7 cellular contexts compared by ENCODE assay signal in genomic region chr11:126391970-126392637, GRCh38. TPM values are rescaled to one million over a fixed set of nuclear protein-coding genes. Genes with fewer than 3 reads are reported as not detected.
DNase-seq lines count a peak whose midpoint lies in the region; ATAC-seq and TF ChIP-seq lines count a peak whose summit lies in the region.

No MANE protein-coding gene starts in this region.

- no peaks in the 10 kb centered on the region for H4K20me1 ChIP-seq in mammary epithelial cell (ENCODE audit: insufficient read depth, low read length)

- no peak overlapping the region for H3K4me3 Mint-ChIP-seq in naive thymus-derived CD4-positive, alpha-beta T cell
- no peak overlapping the region for H3K4me3 Mint-ChIP-seq in T-helper 2 cell treated with Interferon-gamma antibody and Interleukin-4, amounts not matched to agents 5 μg/mL and 100 μg/mL, for 36 hours

- BruUV-seq in mammary epithelial cell (replicated peaks; lab: Mats Ljungman, UMichigan), result no TSS peak

- peaks cover 39% of the 10 kb centered on the region for H3K4me1 ChIP-seq in mammary epithelial cell (ENCODE audit: insufficient read depth, low read length)
- H3K4me1 ChIP-seq in naive thymus-derived CD4-positive, alpha-beta T cell (ENCODE audit: control insufficient read depth in 2 of 2, insufficient read depth in 2 of 2, low read length in 2 of 2), result no peaks in the 10 kb centered on the region

- peaks cover 31% of the 10 kb centered on the region for H3K79me2 ChIP-seq in mammary epithelial cell (ENCODE audit: insufficient read depth, low read length)

- H3K9me3 Mint-ChIP-seq in naive thymus-derived CD4-positive, alpha-beta T cell, result no peaks in the 10 kb centered on the region
- no peaks in the 10 kb centered on the region for H3K9me3 Mint-ChIP-seq in T-helper 2 cell treated with Interferon-gamma antibody and Interleukin-4, amounts not matched to agents 5 μg/mL and 100 μg/mL, for 36 hours

- intact Hi-C loops in mammary epithelial cell (cut with micrococcal nuclease), result loop anchor here (1.0 to 5.0 kb wide), 2 partner anchors 40 to 82 kb away; no protein-coding TSS in a partner anchor
- intact Hi-C loops in naive thymus-derived CD4-positive, alpha-beta T cell (cut with micrococcal nuclease), result loop anchor here in 1 of 2 donors (1.0 kb wide), 1 partner anchor 82 kb away; no protein-coding TSS in a partner anchor

- 44% methylated on average over 8 of the region's 8 CpGs for WGBS in mammary epithelial cell (ENCODE audit: low coverage, missing lambda C conversion rate)

- H3K27ac ChIP-seq in mammary epithelial cell (ENCODE audit: insufficient read depth, low read depth, low read length), result no peak overlapping the region
- H3K27ac ChIP-seq in naive thymus-derived CD4-positive, alpha-beta T cell (ENCODE audit: low read depth, low read length), result no peak overlapping the region

- H3K9me3 ChIP-seq in mammary epithelial cell (replicated peaks; ENCODE audit: insufficient read depth, low read length), result no peaks in the 10 kb centered on the region
- H3K9me3 ChIP-seq in naive thymus-derived CD4-positive, alpha-beta T cell (ENCODE audit: control insufficient read depth in 2 of 3, low read length in 3 of 3), result no peaks in the 10 kb centered on the region

- POLR2A ChIA-PET in naive thymus-derived CD4-positive, alpha-beta T cell (lab: Charles Lee), result no interaction called here

- no peak overlapping the region for H3K4me3 ChIP-seq in mammary epithelial cell (replicated peaks in 1 of 3; ENCODE audit: insufficient read depth in 1 of 3, low read depth in 2 of 3, low read length in 3 of 3)
- no peak overlapping the region for H3K4me3 ChIP-seq in naive thymus-derived CD4-positive, alpha-beta T cell (ENCODE audit: low read length)

- H3K4me2 ChIP-seq in mammary epithelial cell (ENCODE audit: insufficient read depth, low read depth, low read length), result peak overlapping the region; percentile 27

- no peaks in the 10 kb centered on the region for H3K36me3 Mint-ChIP-seq in naive thymus-derived CD4-positive, alpha-beta T cell
- no peaks in the 10 kb centered on the region for H3K36me3 Mint-ChIP-seq in T-helper 2 cell treated with Interferon-gamma antibody and Interleukin-4, amounts not matched to agents 5 μg/mL and 100 μg/mL, for 36 hours (ENCODE audit: low read depth)

- H3K9ac ChIP-seq in mammary epithelial cell (ENCODE audit: insufficient read depth, low read length), result no peak overlapping the region

- in situ Hi-C loops in mammary epithelial cell (cut with MboI; ENCODE audit: low sequenced_read_pairs in 2 of 2), result no loop called here

- peaks cover 0 to 15% (median 0%) of the 10 kb centered on the region in 7 donors for H3K4me1 Mint-ChIP-seq in naive thymus-derived CD4-positive, alpha-beta T cell
- H3K4me1 Mint-ChIP-seq in T-helper 2 cell treated with Interferon-gamma antibody and Interleukin-4, amounts not matched to agents 5 μg/mL and 100 μg/mL, for 36 hours (ENCODE audit: low read depth), result peaks cover 1% of the 10 kb centered on the region

- no peak overlapping the region for H2AFZ ChIP-seq in mammary epithelial cell (ENCODE audit: low read depth, low read length)

- CTCF ChIA-PET in mammary epithelial cell (lab: Charles Lee; ENCODE audit: low non-redundant PET), result no interaction called here
- CTCF ChIA-PET in naive thymus-derived CD4-positive, alpha-beta T cell (lab: Charles Lee), result interaction anchor here (0.6 kb wide), 1 partner anchor 1765 kb away, joined by 3 read pairs; no protein-coding TSS in a partner anchor

- no peaks in the 10 kb centered on the region for H3K27me3 ChIP-seq in mammary epithelial cell (ENCODE audit: insufficient read depth, low read length)
- H3K27me3 ChIP-seq in naive thymus-derived CD4-positive, alpha-beta T cell (ENCODE audit: control insufficient read depth in 2 of 2, insufficient read depth in 2 of 2, low read length in 2 of 2), result no peaks in the 10 kb centered on the region

- DNase-seq in mammary epithelial cell, result peak; percentile 73
- DNase-seq in naive thymus-derived CD4-positive, alpha-beta T cell, result no peak
- no peak for DNase-seq in T-helper 2 cell treated with Interferon-gamma antibody and Interleukin-4, amounts not matched to agents 5 μg/mL and 100 μg/mL, for 36 hours (ENCODE audit: low spot score)
- no peak for DNase-seq in NCI-H187 (lab: John Stamatoyannopoulos, UW)
- no peak for DNase-seq in T1000 (lab: John Stamatoyannopoulos, UW)

- H3K27ac Mint-ChIP-seq in naive thymus-derived CD4-positive, alpha-beta T cell, result no peak overlapping the region
- H3K27ac Mint-ChIP-seq in T-helper 2 cell treated with Interferon-gamma antibody and Interleukin-4, amounts not matched to agents 5 μg/mL and 100 μg/mL, for 36 hours, result no peak overlapping the region

- dilution Hi-C loops in mammary epithelial cell (cut with HindIII; ENCODE audit: low sequenced_read_pairs), result loop anchor here (5.0 kb wide), 2 partner anchors 40 to 75 kb away; no protein-coding TSS in a partner anchor

- no peaks in the 10 kb centered on the region for H3K36me3 ChIP-seq in mammary epithelial cell (ENCODE audit: insufficient read depth, low read length)
- H3K36me3 ChIP-seq in naive thymus-derived CD4-positive, alpha-beta T cell (ENCODE audit: control insufficient read depth in 2 of 3, insufficient read depth in 3 of 3, low read length in 3 of 3), result no peaks in the 10 kb centered on the region

- ATAC-seq in GM19452 (IDR thresholded peaks at IDR 0.05; ENCODE audit: unreplicated experiment), result peak; percentile 72
- peak; percentile 60 for ATAC-seq in HG03558 (IDR thresholded peaks at IDR 0.05; ENCODE audit: extremely low read depth, unreplicated experiment)
- peak; percentile 79 for ATAC-seq in naive thymus-derived CD4-positive, alpha-beta T cell

- H3K27me3 Mint-ChIP-seq in naive thymus-derived CD4-positive, alpha-beta T cell, result no peaks in the 10 kb centered on the region
- no peaks in the 10 kb centered on the region for H3K27me3 Mint-ChIP-seq in T-helper 2 cell treated with Interferon-gamma antibody and Interleukin-4, amounts not matched to agents 5 μg/mL and 100 μg/mL, for 36 hours (ENCODE audit: low read depth)

- no peak for TF ChIP-seq CTCF in mammary epithelial cell (conservative IDR thresholded peaks at IDR 0.05 in 1 of 2, IDR thresholded peaks at IDR 0.05 in 1 of 2; ENCODE audit: extremely low read depth in 1 of 2, insufficient read depth in 1 of 2, low read depth in 1 of 2, low read length in 2 of 2)

RNA-seq across cellular contexts. Expression of gene ST3GAL4, which starts 36.6 kb away (rescaled TPM):
- total RNA-seq in mammary epithelial cell, result 10 to 100 TPM; 32.8 to 38.0 TPM
- polyA plus RNA-seq in mammary epithelial cell, result 35.9 TPM
- 72.9 TPM for polyA minus RNA-seq in mammary epithelial cell
- total RNA-seq in naive thymus-derived CD4-positive, alpha-beta T cell, result 10 to 100 TPM in 1 of 5 experiments, 1 to 10 TPM in 4; 2.7 to 13.4 (median 4.7) TPM
- polyA plus RNA-seq in naive thymus-derived CD4-positive, alpha-beta T cell, result 1 to 10 TPM; 4.0 to 4.1 TPM
